ENCODE assay signal across 8 cellular contexts in genomic region chr15:48112242-48112641, GRCh38. TPM values are rescaled to one million over a fixed set of nuclear protein-coding genes. Genes with fewer than 3 reads are reported as not detected.
DNase-seq lines count a peak whose midpoint lies in the region; ATAC-seq and TF ChIP-seq lines count a peak whose summit lies in the region.

No MANE protein-coding gene starts in this region.

- no peaks in the 10 kb centered on the region for H3K36me3 Mint-ChIP-seq in T-cell

- H3K4me3 Mint-ChIP-seq in T-cell, result no peak overlapping the region

- no TSS peak for BruUV-seq in HCT116 (replicated peaks; lab: Mats Ljungman, UMichigan)

- H4K20me1 ChIP-seq in HCT116 (ENCODE audit: insufficient read depth), result no peaks in the 10 kb centered on the region
- H4K20me1 ChIP-seq in smooth muscle cell (ENCODE audit: low read depth), result no peaks in the 10 kb centered on the region

- H3K27me3 ChIP-seq in HCT116 (ENCODE audit: insufficient read depth, low read length) (no peaks in the 10 kb centered on the region; the same call in 1 of the 2 replicates), smooth muscle cell (ENCODE audit: low read depth) (peaks cover 8% of the 10 kb centered on the region), lower lobe of right lung (ENCODE audit: low read depth) (no peaks in the 10 kb centered on the region)

- RAD21 ChIA-PET in HCT116 (lab: Charles Lee; ENCODE audit: low non-redundant PET in 1 of 2, low total read pairs in 2 of 2, uncharacterized antibody in 2 of 2, unreplicated experiment in 2 of 2), result no interaction called here

- no peaks in the 10 kb centered on the region for H3K9me2 ChIP-seq in HCT116 (ENCODE audit: insufficient read depth)

- H3K9ac ChIP-seq in HCT116 (ENCODE audit: low read length) (no peak overlapping the region), smooth muscle cell (ENCODE audit: low read depth) (no peak overlapping the region)

- no peaks in the 10 kb centered on the region for H3K4me1 Mint-ChIP-seq in T-cell

- ATAC-seq in HCT116 (peak; percentile 65; the same call in 1 of the 2 replicates), SK-N-SH treated with all-trans-retinoic acid at 6 μM for 48 hours (peak; percentile 97), T-cell (replicated peaks in 1 of 4) (no peak), lower lobe of right lung (no peak)

- 36% methylated on average over 6 of the region's 6 CpGs for WGBS in smooth muscle cell (ENCODE audit: low lambda C conversion rate)

- H3K4me3 ChIP-seq in HCT116 (replicated peaks in 1 of 2; ENCODE audit: low read depth in 1 of 2, low read length in 2 of 2) (no peak overlapping the region), smooth muscle cell (no peak overlapping the region), lower lobe of right lung (no peak overlapping the region)

- intact Hi-C loops in HCT116 (cut with micrococcal nuclease), result no loop called here
- intact Hi-C loops in lower lobe of right lung (cut with DNase I), result no loop called here

- POLR2A ChIA-PET in HCT116 (lab: Charles Lee) (no interaction called here), T-cell (lab: Charles Lee) (no interaction called here)

- TF ChIP-seq CTCF in C4-2B (conservative IDR thresholded peaks at IDR 0.05), result peak; percentile 72
- peak in 1 of 3 experiments; percentile 8; a peak in 1 of 6 replicates for TF ChIP-seq CTCF in HCT116 (IDR thresholded peaks at IDR 0.05 in 2 of 3, conservative IDR thresholded peaks at IDR 0.05 in 1 of 3; ENCODE audit: borderline replicate concordance in 1 of 3, insufficient read depth in 1 of 3, low read depth in 2 of 3, low read length in 2 of 3)
- TF ChIP-seq CTCF in smooth muscle cell (IDR thresholded peaks at IDR 0.05; ENCODE audit: borderline replicate concordance, insufficient read depth, poor library complexity, severe bottlenecking), result no peak
- no peak for TF ChIP-seq CTCF in lower lobe of right lung (IDR thresholded peaks at IDR 0.05)

- no peak overlapping the region for H3K27ac ChIP-seq in C4-2B
- no peak overlapping the region for H3K27ac ChIP-seq in HCT116 (ENCODE audit: low read depth, low read length)
- H3K27ac ChIP-seq in smooth muscle cell (ENCODE audit: low read depth), result no peak overlapping the region
- no peak overlapping the region for H3K27ac ChIP-seq in lower lobe of right lung

- no peak for TF ChIP-seq POLR2A in HCT116 (IDR thresholded peaks at IDR 0.05; ENCODE audit: borderline replicate concordance, extremely low read depth, insufficient read depth, insufficient read length)

- H3K36me3 ChIP-seq in HCT116 (ENCODE audit: control insufficient read depth in 1 of 2, insufficient read depth in 2 of 2, low read length in 2 of 2) (no peaks in the 10 kb centered on the region), smooth muscle cell (ENCODE audit: low read depth) (no peaks in the 10 kb centered on the region), lower lobe of right lung (no peaks in the 10 kb centered on the region)

- no peaks in the 10 kb centered on the region for H3K79me2 ChIP-seq in HCT116 (ENCODE audit: insufficient read depth, low read length)
- no peaks in the 10 kb centered on the region for H3K79me2 ChIP-seq in smooth muscle cell (ENCODE audit: low read depth)

- no peaks in the 10 kb centered on the region for H3F3A ChIP-seq in smooth muscle cell (ENCODE audit: low read depth)

- H3K27me3 Mint-ChIP-seq in T-cell, result peaks cover 12 to 20% of the 10 kb centered on the region in 2 donors

- no peak overlapping the region for H3K27ac Mint-ChIP-seq in T-cell

- TF ChIP-seq RAD21 in HCT116 (IDR thresholded peaks at IDR 0.05; ENCODE audit: low read depth), result peak; percentile 12; the same call in 1 of the 2 replicates

- no peaks in the 10 kb centered on the region for H3K4me1 ChIP-seq in HCT116 (ENCODE audit: control insufficient read depth in 1 of 2, insufficient read depth in 2 of 2, low read length in 2 of 2)
- H3K4me1 ChIP-seq in smooth muscle cell (ENCODE audit: low read depth), result no peaks in the 10 kb centered on the region
- H3K4me1 ChIP-seq in lower lobe of right lung, result no peaks in the 10 kb centered on the region

- DNase-seq in HCT116 (ENCODE audit: low read depth, low spot score) (peak; percentile 0), iPS DF 19.7 (ENCODE audit: low read depth, low spot score) (peak; percentile 45), smooth muscle cell (lab: John Stamatoyannopoulos, UW; ENCODE audit: unreplicated experiment) (no peak), T-cell (no peak), lower lobe of right lung (no peak), HuH-7.5 (ENCODE audit: low spot score) (no peak)

- H2AFZ ChIP-seq in HCT116 (ENCODE audit: low read depth, low read length, poor library complexity, severe bottlenecking), result no peak overlapping the region
- H2AFZ ChIP-seq in smooth muscle cell (ENCODE audit: low read depth), result no peak overlapping the region

- H3K9me3 ChIP-seq in HCT116 (ENCODE audit: control insufficient read depth in 1 of 2, insufficient read depth in 1 of 2, low read depth in 1 of 2, low read length in 2 of 2) (no peaks in the 10 kb centered on the region), smooth muscle cell (replicated peaks; ENCODE audit: low read depth) (no peaks in the 10 kb centered on the region), lower lobe of right lung (no peaks in the 10 kb centered on the region)

- no peaks in the 10 kb centered on the region for H3K9me3 Mint-ChIP-seq in T-cell

- CTCF ChIA-PET in HCT116 (lab: Charles Lee) (interaction anchor here (1.1 kb wide), 1 partner anchor 173 kb away, joined by 3 read pairs; no protein-coding TSS in a partner anchor), T-cell (lab: Charles Lee) (interaction anchor here in 1 of 2 donors (1.6 kb wide), 1 partner anchor 173 kb away, joined by 5 read pairs; no protein-coding TSS in a partner anchor)

- H3K4me2 ChIP-seq in HCT116 (ENCODE audit: low read length), result no peak overlapping the region
- H3K4me2 ChIP-seq in smooth muscle cell, result no peak overlapping the region

TF ChIP-seq in HCT116, 20 proteins besides CTCF, POLR2A, EP300 and RAD21 (continues in another document):
- no peak for TF ChIP-seq TCF7L2 (IDR thresholded peaks at IDR 0.05; ENCODE audit: borderline replicate concordance, extremely low read depth, insufficient read depth, insufficient read length)
- TF ChIP-seq YY1 (IDR thresholded peaks at IDR 0.05; ENCODE audit: extremely low read depth, insufficient replicate concordance, low read depth, low read length), result no peak
- TF ChIP-seq POLR2AphosphoS5 (IDR thresholded peaks at IDR 0.05; ENCODE audit: low read depth, low read length), result no peak
- TF ChIP-seq MAX (IDR thresholded peaks at IDR 0.05), result no peak
- TF ChIP-seq FOSL1 (IDR thresholded peaks at IDR 0.05; ENCODE audit: low read depth), result no peak

TF ChIP-seq in SK-N-SH treated with all-trans-retinoic acid at 6 μM for 48 hours, 23 proteins besides CTCF, POLR2A, EP300 and RAD21 (continues in another document):
- no peak for TF ChIP-seq OSR1 (CRISPR knock-in tag; IDR thresholded peaks at IDR 0.05)
- TF ChIP-seq TOX (CRISPR knock-in tag; IDR thresholded peaks at IDR 0.05; ENCODE audit: borderline replicate concordance), result no peak
- no peak for TF ChIP-seq PATZ1 (CRISPR knock-in tag; IDR thresholded peaks at IDR 0.05; ENCODE audit: borderline replicate concordance)
- no peak for TF ChIP-seq ZNF565 (CRISPR knock-in tag; conservative IDR thresholded peaks at IDR 0.05; ENCODE audit: low read depth)
- TF ChIP-seq CSRNP3 (CRISPR knock-in tag; IDR thresholded peaks at IDR 0.05), result no peak
- TF ChIP-seq CSDC2 (CRISPR knock-in tag; IDR thresholded peaks at IDR 0.05), result no peak
- no peak for TF ChIP-seq ZNF8 (CRISPR knock-in tag; IDR thresholded peaks at IDR 0.05)

RNA-seq across cellular contexts. Expression of gene SLC24A5, which starts 8.5 kb away (rescaled TPM):
- total RNA-seq in HCT116 (2021; ENCODE audit: unreplicated experiment), result not detected
- polyA plus RNA-seq in HCT116 (2012), result not detected in 2 replicates
- not detected in 2 replicates for total RNA-seq in smooth muscle cell
- not detected in 2 replicates for polyA plus RNA-seq in smooth muscle cell
- total RNA-seq in T-cell, result not detected
- not detected for total RNA-seq in lower lobe of right lung

Comparison
In these comparisons a context has a peak if more than half of its experiments do, and no peak if none do; other contexts are left out.
1. ATAC-seq: peak in HCT116 (single experiment) and SK-N-SH treated with all-trans-retinoic acid at 6 μM for 48 hours (single experiment); none in T-cell (0 of 4) and lower lobe of right lung (0 of 2).
2. DNase-seq: peak in HCT116 (single experiment) and iPS DF 19.7 (single experiment); none in smooth muscle cell (single experiment), T-cell (0 of 34), lower lobe of right lung (single experiment) and HuH-7.5 (single experiment).